ENCODE assay signal across 14 cellular contexts in genomic region chr5:154794525-154795234, GRCh38. TPM values are rescaled to one million over a fixed set of nuclear protein-coding genes. Genes with fewer than 3 reads are reported as not detected.
DNase-seq lines count a peak whose midpoint lies in the region; ATAC-seq lines count a peak whose summit lies in the region.
"Had no signal": no experiment of that assay in that cellular context is flagged by ENCODE, and none has a peak within 500 bp of the region (broad histone marks: within the 10 kb centered on the region; RNA-seq: fewer than 3 reads in every experiment).

No MANE protein-coding gene starts in this region.

- no peaks in the 10 kb centered on the region for H3K9me3 Mint-ChIP-seq in activated naive CD8-positive, alpha-beta T cell (ENCODE audit: low read depth)
- H3K9me3 Mint-ChIP-seq in activated naive CD8-positive, alpha-beta T cell treated with anti-CD3 and anti-CD28 coated beads, Interleukin-2, amount 50 U/mL, for 24 hours = no peaks in the 10 kb centered on the region
- H3K9me3 Mint-ChIP-seq in stimulated activated memory B cell treated with anti-CD40 and anti-IgM and Interleukin-4, amounts not matched to agents 10 μg/mL and 1 μg/mL and 100 μg/mL, for 72 hours = no peaks in the 10 kb centered on the region
- no peaks in the 10 kb centered on the region for H3K9me3 Mint-ChIP-seq in stimulated activated naive B cell treated with anti-CD40 and anti-IgM and Interleukin-4, amounts not matched to agents 10 μg/mL and 1 μg/mL and 100 μg/mL, for 72 hours

- no peak for DNase-seq in activated naive CD8-positive, alpha-beta T cell treated with anti-CD3 and anti-CD28 coated beads, Interleukin-2, amount 50 U/mL, for 24 hours
- DNase-seq in astrocyte of the hippocampus (ENCODE audit: low read depth, low spot score) = peak; percentile 41
- DNase-seq in iris pigment epithelial cell (ENCODE audit: low read depth) = peak; percentile 82
- DNase-seq in occipital lobe (lab: John Stamatoyannopoulos, UW) = no peak
- DNase-seq in stimulated activated naive B cell treated with anti-CD40 and anti-IgM and Interleukin-4, amounts not matched to agents 10 μg/mL and 1 μg/mL and 100 μg/mL, for 72 hours = no peak
- DNase-seq: activated CD4-positive, alpha-beta T cell treated with anti-CD3 and anti-CD28 coated beads, Interleukin-2, amount 50 U/mL, for 48 hours; activated naive CD4-positive, alpha-beta T cell treated with anti-CD3 and anti-CD28 coated beads, Interleukin-2, amount 50 U/mL, for 16 hours; effector memory CD4-positive, alpha-beta T cell; hypothalamus; NCI-H2081; T-helper 1 cell had no signal

- no peak for ATAC-seq in activated naive CD8-positive, alpha-beta T cell treated with anti-CD3 and anti-CD28 coated beads, Interleukin-2, amount 50 U/mL, for 24 hours
- no peak for ATAC-seq in stimulated activated memory B cell treated with anti-CD40 and anti-IgM and Interleukin-4, amounts not matched to agents 10 μg/mL and 1 μg/mL and 100 μg/mL, for 72 hours
- ATAC-seq in HG03097 (IDR thresholded peaks at IDR 0.05; ENCODE audit: low FRiP score, unreplicated experiment) = no peak
- no peak for ATAC-seq in stimulated activated naive B cell treated with anti-CD40 and anti-IgM and Interleukin-4, amounts not matched to agents 10 μg/mL and 1 μg/mL and 100 μg/mL, for 72 hours (replicated peaks)

- H3K4me3 Mint-ChIP-seq in activated naive CD8-positive, alpha-beta T cell = no peak overlapping the region
- H3K4me3 Mint-ChIP-seq in activated naive CD8-positive, alpha-beta T cell treated with anti-CD3 and anti-CD28 coated beads, Interleukin-2, amount 50 U/mL, for 24 hours = no peak overlapping the region
- H3K4me3 Mint-ChIP-seq in stimulated activated memory B cell treated with anti-CD40 and anti-IgM and Interleukin-4, amounts not matched to agents 10 μg/mL and 1 μg/mL and 100 μg/mL, for 72 hours = no peak overlapping the region
- no peak overlapping the region for H3K4me3 Mint-ChIP-seq in stimulated activated naive B cell treated with anti-CD40 and anti-IgM and Interleukin-4, amounts not matched to agents 10 μg/mL and 1 μg/mL and 100 μg/mL, for 72 hours

- peaks cover 10% of the 10 kb centered on the region for H3K4me1 Mint-ChIP-seq in activated naive CD8-positive, alpha-beta T cell (ENCODE audit: low read depth)
- peaks cover 6% of the 10 kb centered on the region for H3K4me1 Mint-ChIP-seq in activated naive CD8-positive, alpha-beta T cell treated with anti-CD3 and anti-CD28 coated beads, Interleukin-2, amount 50 U/mL, for 24 hours
- H3K4me1 Mint-ChIP-seq in stimulated activated memory B cell treated with anti-CD40 and anti-IgM and Interleukin-4, amounts not matched to agents 10 μg/mL and 1 μg/mL and 100 μg/mL, for 72 hours = peaks cover 25% of the 10 kb centered on the region
- H3K4me1 Mint-ChIP-seq in stimulated activated naive B cell treated with anti-CD40 and anti-IgM and Interleukin-4, amounts not matched to agents 10 μg/mL and 1 μg/mL and 100 μg/mL, for 72 hours = peaks cover 8 to 26% of the 10 kb centered on the region in 2 donors

- peak overlapping the region; percentile 48 for H3K27ac Mint-ChIP-seq in activated naive CD8-positive, alpha-beta T cell
- no peak overlapping the region for H3K27ac Mint-ChIP-seq in activated naive CD8-positive, alpha-beta T cell treated with anti-CD3 and anti-CD28 coated beads, Interleukin-2, amount 50 U/mL, for 24 hours
- H3K27ac Mint-ChIP-seq in stimulated activated memory B cell treated with anti-CD40 and anti-IgM and Interleukin-4, amounts not matched to agents 10 μg/mL and 1 μg/mL and 100 μg/mL, for 72 hours = peak overlapping the region; percentile 6
- no peak overlapping the region for H3K27ac Mint-ChIP-seq in stimulated activated naive B cell treated with anti-CD40 and anti-IgM and Interleukin-4, amounts not matched to agents 10 μg/mL and 1 μg/mL and 100 μg/mL, for 72 hours

- peaks cover 2% of the 10 kb centered on the region for H3K36me3 Mint-ChIP-seq in activated naive CD8-positive, alpha-beta T cell
- peaks cover 66% of the 10 kb centered on the region for H3K36me3 Mint-ChIP-seq in activated naive CD8-positive, alpha-beta T cell treated with anti-CD3 and anti-CD28 coated beads, Interleukin-2, amount 50 U/mL, for 24 hours (ENCODE audit: low read depth)
- H3K36me3 Mint-ChIP-seq in stimulated activated memory B cell treated with anti-CD40 and anti-IgM and Interleukin-4, amounts not matched to agents 10 μg/mL and 1 μg/mL and 100 μg/mL, for 72 hours = peaks cover 67% of the 10 kb centered on the region
- peaks cover 34 to 62% of the 10 kb centered on the region in 2 donors for H3K36me3 Mint-ChIP-seq in stimulated activated naive B cell treated with anti-CD40 and anti-IgM and Interleukin-4, amounts not matched to agents 10 μg/mL and 1 μg/mL and 100 μg/mL, for 72 hours

- H3K27me3 Mint-ChIP-seq in activated naive CD8-positive, alpha-beta T cell = no peaks in the 10 kb centered on the region
- no peaks in the 10 kb centered on the region for H3K27me3 Mint-ChIP-seq in activated naive CD8-positive, alpha-beta T cell treated with anti-CD3 and anti-CD28 coated beads, Interleukin-2, amount 50 U/mL, for 24 hours
- no peaks in the 10 kb centered on the region for H3K27me3 Mint-ChIP-seq in stimulated activated memory B cell treated with anti-CD40 and anti-IgM and Interleukin-4, amounts not matched to agents 10 μg/mL and 1 μg/mL and 100 μg/mL, for 72 hours
- no peaks in the 10 kb centered on the region for H3K27me3 Mint-ChIP-seq in stimulated activated naive B cell treated with anti-CD40 and anti-IgM and Interleukin-4, amounts not matched to agents 10 μg/mL and 1 μg/mL and 100 μg/mL, for 72 hours

RNA-seq across cellular contexts. Expression of gene LARP1, which starts 39.5 kb away (rescaled TPM):
- total RNA-seq in occipital lobe = 37.4 TPM

RNA-seq across cellular contexts. Expression of gene FAXDC2, which starts 55.7 kb away (rescaled TPM):
- total RNA-seq in occipital lobe = 7.2 TPM

Comparison
In these comparisons a context has a peak if more than half of its experiments do, and no peak if none do; other contexts are left out.
1. H3K27ac Mint-ChIP-seq: peak in activated naive CD8-positive, alpha-beta T cell (single experiment) and stimulated activated memory B cell treated with anti-CD40 and anti-IgM and Interleukin-4, amounts not matched to agents 10 μg/mL and 1 μg/mL and 100 μg/mL, for 72 hours (single experiment); none in activated naive CD8-positive, alpha-beta T cell treated with anti-CD3 and anti-CD28 coated beads, Interleukin-2, amount 50 U/mL, for 24 hours (single experiment) and stimulated activated naive B cell treated with anti-CD40 and anti-IgM and Interleukin-4, amounts not matched to agents 10 μg/mL and 1 μg/mL and 100 μg/mL, for 72 hours (single experiment).
2. DNase-seq: peak in astrocyte of the hippocampus (single experiment) and iris pigment epithelial cell (single experiment); none in activated naive CD8-positive, alpha-beta T cell treated with anti-CD3 and anti-CD28 coated beads, Interleukin-2, amount 50 U/mL, for 24 hours (single experiment), occipital lobe (single experiment) and stimulated activated naive B cell treated with anti-CD40 and anti-IgM and Interleukin-4, amounts not matched to agents 10 μg/mL and 1 μg/mL and 100 μg/mL, for 72 hours (single experiment).